Comparison of ENCODE assay signal across 21 cellular contexts in genomic region chr10:60467202-60467546, GRCh38.
"Had no signal": no experiment of that assay in that cellular context is flagged by ENCODE, and none has a peak within 500 bp of the region (broad histone marks: within the 10 kb centered on the region; RNA-seq: fewer than 3 reads in every experiment).

No MANE protein-coding gene starts in this region.

- H3K79me2 ChIP-seq: hepatocyte had no signal

- H3K27me3 Mint-ChIP-seq: activated T-cell treated with anti-CD3 and anti-CD28 coated beads, Interleukin-2, amount 50 U/mL, for 24 hours; activated T-helper 17 cell treated with anti-CD3 and anti-CD28 coated beads, Interleukin-2, amount 50 U/mL, for 72 hours; naive thymus-derived CD4-positive, alpha-beta T cell; T-cell had no signal

- H3K9me3 Mint-ChIP-seq: activated T-cell treated with anti-CD3 and anti-CD28 coated beads, Interleukin-2, amount 50 U/mL, for 24 hours; activated T-helper 17 cell treated with anti-CD3 and anti-CD28 coated beads, Interleukin-2, amount 50 U/mL, for 72 hours; naive thymus-derived CD4-positive, alpha-beta T cell; neural crest cell; T-cell; WTC11 had no signal

- H3K27me3 ChIP-seq: body of pancreas, hepatocyte, left lung, sigmoid colon, upper lobe of left lung had no signal

- DNase-seq: activated naive CD4-positive, alpha-beta T cell treated with Interleukin-2 at 50 U/mL for 16 hours; activated T-cell treated with anti-CD3 and anti-CD28 coated beads, Interleukin-2, amount 50 U/mL, for 24 hours; body of pancreas; effector CD4-positive, alpha-beta T cell; foreskin melanocyte; glutamatergic neuron; kidney glomerular epithelial cell; left lung; naive thymus-derived CD4-positive, alpha-beta T cell; occipital lobe; retina; sigmoid colon; stimulated activated CD4-positive, alpha-beta T cell treated with anti-CD3 and anti-CD28 coated beads, Interleukin-4, amount 100 ng/mL, for 24 hours; stimulated activated naive CD8-positive, alpha-beta T cell treated with anti-CD3 and anti-CD28 coated beads, Interleukin-15, Interleukin-2, amounts not matched to agents 100 U/mL and 50 U/mL, for 24 hours; T-cell; upper lobe of left lung had no signal

- H3K36me3 ChIP-seq: left lung, sigmoid colon, upper lobe of left lung had no signal

- ATAC-seq: activated T-helper 17 cell treated with anti-CD3 and anti-CD28 coated beads, Interleukin-2, amount 50 U/mL, for 72 hours; body of pancreas; left lung; naive thymus-derived CD4-positive, alpha-beta T cell; stimulated activated naive CD8-positive, alpha-beta T cell treated with anti-CD3 and anti-CD28 coated beads, Interleukin-15, Interleukin-2, amounts not matched to agents 100 U/mL and 50 U/mL, for 24 hours; T-cell; WTC11 had no signal

- H3K36me3 Mint-ChIP-seq: WTC11 had no signal

- H3K4me1 Mint-ChIP-seq: activated T-helper 17 cell treated with anti-CD3 and anti-CD28 coated beads, Interleukin-2, amount 50 U/mL, for 72 hours; neural crest cell; WTC11 had no signal

- H3K4me3 ChIP-seq: body of pancreas, hepatocyte, left lung, lung, sigmoid colon, upper lobe of left lung had no signal

- H3K27ac Mint-ChIP-seq: activated T-cell treated with anti-CD3 and anti-CD28 coated beads, Interleukin-2, amount 50 U/mL, for 24 hours; activated T-helper 17 cell treated with anti-CD3 and anti-CD28 coated beads, Interleukin-2, amount 50 U/mL, for 72 hours; naive thymus-derived CD4-positive, alpha-beta T cell; T-cell; WTC11 had no signal

- H3K4me3 Mint-ChIP-seq: activated T-cell treated with anti-CD3 and anti-CD28 coated beads, Interleukin-2, amount 50 U/mL, for 24 hours; activated T-helper 17 cell treated with anti-CD3 and anti-CD28 coated beads, Interleukin-2, amount 50 U/mL, for 72 hours; naive thymus-derived CD4-positive, alpha-beta T cell; neural crest cell; T-cell; WTC11 had no signal

- H3K27ac ChIP-seq: body of pancreas, hepatocyte, left lung, sigmoid colon, upper lobe of left lung had no signal

- H2AFZ ChIP-seq: hepatocyte had no signal

- H3K4me1 ChIP-seq: body of pancreas, left lung, upper lobe of left lung had no signal
